Comparison of ENCODE assay signal across 8 cellular contexts in genomic region chr1:225467193-225468020, GRCh38. TPM values are rescaled to one million over a fixed set of nuclear protein-coding genes. Genes with fewer than 3 reads are reported as not detected.
DNase-seq lines count a peak whose midpoint lies in the region; ATAC-seq and TF ChIP-seq lines count a peak whose summit lies in the region.

No MANE protein-coding gene starts in this region.

- peak; percentile 87 for DNase-seq in GM10248 (ENCODE audit: extremely low spot score)
- peak; percentile 26 for DNase-seq in NK-92 (lab: John Stamatoyannopoulos, UW; ENCODE audit: unreplicated experiment)
- DNase-seq in activated T-cell treated with anti-CD3 and anti-CD28 coated beads, Interleukin-2, amount 50 U/mL, for 24 hours = peak; percentile 87
- DNase-seq in right cardiac atrium = peak; percentile 70 to 87 (median 85)
- peak; percentile 65 to 75 for DNase-seq in stimulated activated CD4-positive, alpha-beta T cell treated with anti-CD3 and anti-CD28 coated beads, Interleukin-4, amount 100 ng/mL, for 48 hours (ENCODE audit: low read depth in 2 of 2)
- DNase-seq in NCI-H1092 treated with DMSO at 0.1 percent for 48 hours (lab: John Stamatoyannopoulos, UW) = no peak
- no peak for DNase-seq in retina

- H3K9me3 Mint-ChIP-seq in activated T-cell treated with anti-CD3 and anti-CD28 coated beads, Interleukin-2, amount 50 U/mL, for 24 hours = no peaks in the 10 kb centered on the region

- peaks cover 36% of the 10 kb centered on the region for H3K4me1 Mint-ChIP-seq in activated T-cell treated with anti-CD3 and anti-CD28 coated beads, Interleukin-2, amount 50 U/mL, for 24 hours (ENCODE audit: low read depth)

- WGBS in right cardiac atrium = 48% methylated on average over 26 of the region's 26 CpGs

- TF ChIP-seq CTCF in GM10248 (IDR thresholded peaks at IDR 0.05; ENCODE audit: control extremely low read depth, extremely low read depth, low read depth, missing control alignments) = no peak

- H3K4me3 ChIP-seq in right cardiac atrium (ENCODE audit: low read length) = no peak overlapping the region

- peak overlapping the region; percentile 3 for H3K27ac ChIP-seq in right cardiac atrium (ENCODE audit: low read length)

- H3K27me3 Mint-ChIP-seq in activated T-cell treated with anti-CD3 and anti-CD28 coated beads, Interleukin-2, amount 50 U/mL, for 24 hours = no peaks in the 10 kb centered on the region

- peak overlapping the region; percentile 91 for H3K4me3 Mint-ChIP-seq in activated T-cell treated with anti-CD3 and anti-CD28 coated beads, Interleukin-2, amount 50 U/mL, for 24 hours

- H3K27me3 ChIP-seq in right cardiac atrium (ENCODE audit: control insufficient read depth, insufficient read depth) = no peaks in the 10 kb centered on the region

- peaks cover 3% of the 10 kb centered on the region for H3K36me3 Mint-ChIP-seq in activated T-cell treated with anti-CD3 and anti-CD28 coated beads, Interleukin-2, amount 50 U/mL, for 24 hours (ENCODE audit: low read depth)

- H3K27ac Mint-ChIP-seq in activated T-cell treated with anti-CD3 and anti-CD28 coated beads, Interleukin-2, amount 50 U/mL, for 24 hours = peak overlapping the region; percentile 98

- intact Hi-C loops in right cardiac atrium (cut with DNase I) = no loop called here

- POLR2A ChIA-PET in GM10248 (lab: Yijun Ruan, JAX) = no interaction called here

- ATAC-seq in HG02571 (IDR thresholded peaks at IDR 0.05; ENCODE audit: unreplicated experiment) (peak; percentile 96), right cardiac atrium (peak; percentile 81 to 83)

- CTCF ChIA-PET in GM10248 (lab: Yijun Ruan, JAX) = interaction anchor here (1.0 to 2.4 kb wide), 19 partner anchors 9 to 656 kb away, joined by 3 to 12 read pairs (median 3); partner anchors contain the start of gene SRP9

- no peaks in the 10 kb centered on the region for H3K4me1 ChIP-seq in right cardiac atrium (ENCODE audit: control insufficient read depth, insufficient read depth, low read length)

- no peaks in the 10 kb centered on the region for H3K9me3 ChIP-seq in right cardiac atrium (ENCODE audit: control insufficient read depth, low read length)

RNA-seq across cellular contexts. Expression of gene LBR, which starts 39.6 kb away (rescaled TPM):
- 10 to 100 TPM; 16.6 to 21.6 (median 19.2) TPM for total RNA-seq in right cardiac atrium
- 7.8 TPM for polyA plus RNA-seq in right cardiac atrium

Comparison
In these comparisons a context has a peak if more than half of its experiments do, and no peak if none do; other contexts are left out.
1. DNase-seq: peak in GM10248 (single experiment), NK-92 (single experiment), activated T-cell treated with anti-CD3 and anti-CD28 coated beads, Interleukin-2, amount 50 U/mL, for 24 hours (single experiment), right cardiac atrium (3 of 3) and stimulated activated CD4-positive, alpha-beta T cell treated with anti-CD3 and anti-CD28 coated beads, Interleukin-4, amount 100 ng/mL, for 48 hours (2 of 2); none in NCI-H1092 treated with DMSO at 0.1 percent for 48 hours (single experiment) and retina (single experiment).